26 cellular contexts compared by ENCODE assay signal in genomic region chr1:71074681-71075080, GRCh38. TPM values are rescaled to one million over a fixed set of nuclear protein-coding genes. Genes with fewer than 3 reads are reported as not detected.
A peak's percentile ranks its signal among the peaks of the same experiment; 100 is the strongest.
DNase-seq lines count a peak whose midpoint lies in the region; ATAC-seq, FAIRE-seq and TF ChIP-seq lines count a peak whose summit lies in the region.
"Had no signal": no experiment of that assay in that cellular context is flagged by ENCODE, and none has a peak within 500 bp of the region (broad histone marks: within the 10 kb centered on the region; RNA-seq: fewer than 3 reads in every experiment).

No MANE protein-coding gene starts in this region.

- no peaks in the 10 kb centered on the region for H3K27me3 ChIP-seq in A673 (replicated peaks; ENCODE audit: insufficient read depth, low read depth, low read length, poor library complexity)
- H3K27me3 ChIP-seq in gastrocnemius medialis: no peaks in the 10 kb centered on the region
- H3K27me3 ChIP-seq: body of pancreas, colonic mucosa, SJSA1, thyroid gland had no signal

- no peak for FAIRE-seq in GM12891 (lab: Jason Lieb, UNC)

- ATAC-seq in T-helper 17 cell: no peak
- no peak for ATAC-seq in gastrocnemius medialis
- ATAC-seq: body of pancreas; CD8-positive, alpha-beta T cell; left colon; Panc1; sciatic nerve had no signal

- H3K36me3 ChIP-seq in A673 (ENCODE audit: insufficient read depth, low read length, poor library complexity, severe bottlenecking) (peaks cover 89% of the 10 kb centered on the region), gastrocnemius medialis (peaks cover 3 to 74% of the 10 kb centered on the region in 2 donors)

- BruUV-seq in A673 (replicated peaks; lab: Mats Ljungman, UMichigan): no TSS peak

- TF ChIP-seq POLR2A in GM12891 (IDR thresholded peaks at IDR 0.05; ENCODE audit: low read depth, low read length) (no peak), gastrocnemius medialis (IDR thresholded peaks at IDR 0.05) (no peak)

- no peak overlapping the region for H3K4me3 Mint-ChIP-seq in T-helper 17 cell
- H3K4me3 Mint-ChIP-seq: activated B cell treated with CpG ODN at 0.5 μM for 24 hours; CD8-positive, alpha-beta T cell; nephron had no signal

- no peak overlapping the region for H3K4me3 ChIP-seq in A673 (ENCODE audit: low read depth, low read length, poor library complexity, severe bottlenecking)
- H3K4me3 ChIP-seq in gastrocnemius medialis: no peak overlapping the region
- H3K4me3 ChIP-seq: body of pancreas, colonic mucosa, HAP-1, SJSA1, thyroid gland had no signal

- peak overlapping the region; percentile 29 for H3K27ac Mint-ChIP-seq in T-helper 17 cell
- H3K27ac Mint-ChIP-seq: activated B cell treated with CpG ODN at 0.5 μM for 24 hours, nephron had no signal

- DNase-seq in A673 (ENCODE audit: low spot score): no peak
- no peak for DNase-seq in GM12891 (ENCODE audit: insufficient read length, low spot score)
- DNase-seq in T-helper 17 cell: no peak
- peak; percentile 44 for DNase-seq in dermis blood vessel endothelial cell
- DNase-seq in gastrocnemius medialis: no peak
- no peak for DNase-seq in SHP77 treated with DMSO at 0.1 percent for 48 hours (lab: John Stamatoyannopoulos, UW)
- no peak for DNase-seq in middle frontal gyrus (ENCODE audit: extremely low spot score, low spot score)
- DNase-seq: activated B cell treated with CpG ODN at 0.5 μM for 24 hours; body of pancreas; CD8-positive, alpha-beta T cell; colonic mucosa; DMS79 treated with DMSO at 0.1 percent for 48 hours; glutamatergic neuron; left colon; NCI-H1092 treated with DMSO at 0.1 percent for 48 hours; NCI-H2029 treated with DMSO at 0.1 percent for 48 hours; NCI-H446 treated with DMSO at 0.1 percent for 48 hours; NK-92 treated with Interleukin-12 subunit alpha and Interleukin-12 subunit beta, amount 100 ng/mL, for 24 hours; thyroid gland had no signal

- in situ Hi-C loops in gastrocnemius medialis (cut with MboI; ENCODE audit: low sequenced_read_pairs in 4 of 4): loop anchor here in 3 of 4 donors (25.0 kb wide), 3 partner anchors 537 to 837 kb away; no protein-coding TSS in a partner anchor

- H3K27ac ChIP-seq in A673 (ENCODE audit: low read depth, low read length, poor library complexity, severe bottlenecking) (peak overlapping the region; percentile 4), gastrocnemius medialis (no peak overlapping the region)
- H3K27ac ChIP-seq: body of pancreas, colonic mucosa, parathyroid adenoma, SJSA1, thyroid gland had no signal

- POLR2A ChIA-PET in A673 (lab: Charles Lee; ENCODE audit: low non-redundant PET): interaction anchor here (0.6 kb wide), 1 partner anchor 27 kb away, joined by 3 read pairs; the partner anchor contains the start of gene PTGER3

- no peaks in the 10 kb centered on the region for H3K27me3 Mint-ChIP-seq in T-helper 17 cell
- H3K27me3 Mint-ChIP-seq: activated B cell treated with CpG ODN at 0.5 μM for 24 hours had no signal

- H3K4me1 Mint-ChIP-seq in T-helper 17 cell: peaks cover 28% of the 10 kb centered on the region

- no peak for TF ChIP-seq CTCF in A673 (conservative IDR thresholded peaks at IDR 0.05; ENCODE audit: low read depth, low read length)
- TF ChIP-seq CTCF in gastrocnemius medialis (IDR thresholded peaks at IDR 0.05 in 4 of 5, conservative IDR thresholded peaks at IDR 0.05 in 1 of 5): no peak

- H3K36me3 Mint-ChIP-seq in T-helper 17 cell (ENCODE audit: low read depth): peaks cover 12% of the 10 kb centered on the region

- peaks cover 10% of the 10 kb centered on the region for H3K4me1 ChIP-seq in A673 (ENCODE audit: insufficient read depth, low read length, poor library complexity, severe bottlenecking)
- peaks cover 9 to 15% of the 10 kb centered on the region in 2 donors for H3K4me1 ChIP-seq in gastrocnemius medialis

- no peaks in the 10 kb centered on the region for H3K9me3 ChIP-seq in A673 (ENCODE audit: low read depth, low read length, poor library complexity, severe bottlenecking)
- H3K9me3 ChIP-seq in T-helper 17 cell (ENCODE audit: control insufficient read depth, low read length, poor library complexity, severe bottlenecking): no peaks in the 10 kb centered on the region
- H3K9me3 ChIP-seq in gastrocnemius medialis: no peaks in the 10 kb centered on the region
- H3K9me3 ChIP-seq: body of pancreas, colonic mucosa, HAP-1, SJSA1, thyroid gland had no signal

- CTCF ChIA-PET in A673 (lab: Charles Lee): no interaction called here

- intact Hi-C loops in A673 (cut with micrococcal nuclease; ENCODE audit: unreplicated experiment) (no loop called here), gastrocnemius medialis (cut with DNase I; ENCODE audit: low total_unique reads) (no loop called here)

TF ChIP-seq in GM12891, 5 proteins besides CTCF, POLR2A, EP300 and RAD21:
- peak; percentile 20; the same call in 1 of the 2 replicates for TF ChIP-seq SPI1 (IDR thresholded peaks at IDR 0.05; ENCODE audit: low read depth, low read length)
- no peak for TF ChIP-seq POU2F2 (IDR thresholded peaks at IDR 0.05; ENCODE audit: low read depth, low read length)

RNA-seq across cellular contexts. Expression of gene ZRANB2, which starts 6.2 kb away (rescaled TPM):
- total RNA-seq in A673 (2021): 112 and 113 TPM in 2 replicates
- polyA plus RNA-seq in GM12891 (2012; ENCODE audit: low read depth, missing spikeins): 70.2 TPM
- 10 to 100 TPM; 88.5 to 95.2 TPM for total RNA-seq in T-helper 17 cell
- total RNA-seq in dermis blood vessel endothelial cell: 32.9 and 33.2 TPM in 2 replicates
- total RNA-seq in gastrocnemius medialis: 10 to 100 TPM; 20.5 to 66.5 (median 24.1) TPM

RNA-seq across cellular contexts. Expression of gene PTGER3, which starts 27.1 kb away (rescaled TPM):
- 96.0 and 107 TPM in 2 replicates for total RNA-seq in A673 (2021)
- not detected for polyA plus RNA-seq in GM12891 (2012; ENCODE audit: low read depth, missing spikeins)
- under 1 TPM; 0.10 to 0.86 TPM for total RNA-seq in T-helper 17 cell
- not detected in 2 replicates for total RNA-seq in dermis blood vessel endothelial cell
- 1 to 10 TPM in 1 of 4 donors, under 1 TPM in 2, not detected in 1; 0.12 to 1.5 (median 0.29) TPM for total RNA-seq in gastrocnemius medialis
- total RNA-seq: LHCN-M2 had no signal

Comparison
In these comparisons a context has a peak if more than half of its experiments do, and no peak if none do; other contexts are left out.
1. RNA of gene PTGER3, which starts 27.1 kb away (total RNA-seq): 96.0 to 107 TPM in A673; 0.10 to 0.86 TPM in T-helper 17 cell, 0.12 to 1.5 TPM in gastrocnemius medialis and not detected in dermis blood vessel endothelial cell; every median in the first group is over 10 times any median in the second.